9 cellular contexts compared by ENCODE assay signal in genomic region chr1:84698151-84698651, GRCh38. TPM values are rescaled to one million over a fixed set of nuclear protein-coding genes. Genes with fewer than 3 reads are reported as not detected.
A peak's percentile ranks its signal among the peaks of the same experiment; 100 is the strongest.
DNase-seq lines count a peak whose midpoint lies in the region; ATAC-seq and TF ChIP-seq lines count a peak whose summit lies in the region.
"Had no signal": no experiment of that assay in that cellular context is flagged by ENCODE, and none has a peak within 500 bp of the region (broad histone marks: within the 10 kb centered on the region; RNA-seq: fewer than 3 reads in every experiment).

No MANE protein-coding gene starts in this region.

- peak; percentile 57 for ATAC-seq in mucosa of descending colon

- peaks cover 5% of the 10 kb centered on the region; the same call in 1 of the 2 replicates for H3K9me3 ChIP-seq in AG04450 (ENCODE audit: control insufficient read depth, insufficient read depth, low read length)
- no peaks in the 10 kb centered on the region for H3K9me3 ChIP-seq in mucosa of descending colon
- H3K9me3 ChIP-seq in ovary = no peaks in the 10 kb centered on the region

- CTCF ChIA-PET in AG04450 (lab: Charles Lee) = no interaction called here

- no peak for TF ChIP-seq POLR2A in ovary (IDR thresholded peaks at IDR 0.05)

- H3K36me3 ChIP-seq in mucosa of descending colon (ENCODE audit: low read depth) (no peaks in the 10 kb centered on the region), ovary (no peaks in the 10 kb centered on the region)

- intact Hi-C loops in mucosa of descending colon (cut with DNase I, micrococcal nuclease) (no loop called here), ovary (cut with DNase I) (no loop called here)

- no peak for TF ChIP-seq EP300 in ovary (IDR thresholded peaks at IDR 0.05)

- peak overlapping the region; percentile 94 for H3K27ac ChIP-seq in AG04450 (ENCODE audit: low read depth, low read length)
- no peak overlapping the region for H3K27ac ChIP-seq in ovary

- WGBS in ovary, 3 donors = 1 to 9% (median 2%) methylated on average over 1 of the region's 1 CpG

- DNase-seq in AG04450 (ENCODE audit: low read depth, low spot score) (peak; percentile 75), M059J (ENCODE audit: low read depth) (peak; percentile 72), dermis blood vessel endothelial cell (peak; percentile 70), mucosa of descending colon (no peak), T-helper 9 cell (no peak), ovary (no peak), cerebellar nuclear complex (lab: John Stamatoyannopoulos, UW) (no peak)
- DNase-seq in stimulated activated CD4-positive, alpha-beta T cell treated with anti-CD3 and anti-CD28 coated beads, Interleukin-2, amount 100 ng/mL, for 48 hours = no peak
- DNase-seq: stimulated activated CD4-positive, alpha-beta T cell treated with anti-CD3 and anti-CD28 coated beads, Interleukin-15, amount 100 ng/mL, for 24 hours had no signal

- H3K4me1 ChIP-seq in mucosa of descending colon (ENCODE audit: low read depth) (no peaks in the 10 kb centered on the region), ovary (ENCODE audit: insufficient read depth) (no peaks in the 10 kb centered on the region)

- no peak for TF ChIP-seq CTCF in AG04450 (IDR thresholded peaks at IDR 0.05; ENCODE audit: low read depth, low read length)
- TF ChIP-seq CTCF in mucosa of descending colon (IDR thresholded peaks at IDR 0.05) = no peak
- no peak for TF ChIP-seq CTCF in ovary (IDR thresholded peaks at IDR 0.05)

- POLR2A ChIA-PET in AG04450 (lab: Yijun Ruan, JAX) = no interaction called here

- no peak overlapping the region for H3K4me3 ChIP-seq in AG04450 (ENCODE audit: low read depth, low read length)
- no peak overlapping the region for H3K4me3 ChIP-seq in mucosa of descending colon
- H3K4me3 ChIP-seq in ovary = no peak overlapping the region

- H3K27me3 ChIP-seq in AG04450 (ENCODE audit: control insufficient read depth, insufficient read depth, low read length) (no peaks in the 10 kb centered on the region), ovary (no peaks in the 10 kb centered on the region)

RNA-seq across cellular contexts. Expression of gene SSX2IP, which starts 7.9 kb away (rescaled TPM):
- polyA plus RNA-seq in AG04450 (2011; rRNA removed) = 21.4 and 31.7 TPM in 2 replicates
- 9.4 and 21.1 TPM in 2 replicates for polyA minus RNA-seq in AG04450 (2011; rRNA and poly(A)+ RNA removed)
- total RNA-seq in M059J (2014; rRNA removed; shearing (Covaris generic)) = 41.3 and 45.5 TPM in 2 replicates
- 2.9 and 4.5 TPM in 2 replicates for total RNA-seq in dermis blood vessel endothelial cell
- total RNA-seq in mucosa of descending colon = 10 to 100 TPM in 2 of 3 donors, 1 to 10 TPM in 1; 6.2 to 36.7 (median 14.4) TPM
- total RNA-seq in ovary = 1 to 10 TPM; 1.4 to 8.5 (median 5.0) TPM
- 1 to 10 TPM; 1.1 to 4.5 TPM for polyA plus RNA-seq in ovary

Comparison
In these comparisons a context has a peak if more than half of its experiments do, and no peak if none do; other contexts are left out.
1. DNase-seq: peak in AG04450 (single experiment), M059J (single experiment) and dermis blood vessel endothelial cell (single experiment); none in mucosa of descending colon (0 of 3), T-helper 9 cell (single experiment), ovary (0 of 5), stimulated activated CD4-positive, alpha-beta T cell treated with anti-CD3 and anti-CD28 coated beads, Interleukin-2, amount 100 ng/mL, for 48 hours (0 of 2) and cerebellar nuclear complex (0 of 2).